ENCODE assay signal across 27 cellular contexts in genomic region chr4:128452415-128452814, GRCh38.
DNase-seq lines count a peak whose midpoint lies in the region; ATAC-seq and TF ChIP-seq lines count a peak whose summit lies in the region.
"Had no signal": no experiment of that assay in that cellular context is flagged by ENCODE, and none has a peak within 500 bp of the region (broad histone marks: within the 10 kb centered on the region; RNA-seq: fewer than 3 reads in every experiment).

No MANE protein-coding gene starts in this region.

- intact Hi-C loops in tibial artery (cut with DNase I; ENCODE audit: low total_unique reads) (no loop called here), heart left ventricle (cut with DNase I) (loop anchor here (5.0 to 10.0 kb wide), 13 partner anchors 92 to 412 kb away; partner anchors contain the start of gene JADE1 (in 2 of the 10))

- H3K4me3 ChIP-seq in choroid plexus epithelial cell (ENCODE audit: low read depth, low read length) (no peak overlapping the region), tibial artery (no peak overlapping the region), heart left ventricle (no peak overlapping the region)
- H3K4me3 ChIP-seq: adrenal gland, body of pancreas, esophagus squamous epithelium, hepatocyte, skin epidermis had no signal

- DNase-seq in NCI-H2196 treated with DMSO at 0.1 percent for 48 hours (lab: John Stamatoyannopoulos, UW; ENCODE audit: unreplicated experiment) = peak; percentile 7
- DNase-seq in NCI-H2196 (lab: John Stamatoyannopoulos, UW; ENCODE audit: unreplicated experiment) = no peak
- DNase-seq in choroid plexus epithelial cell (ENCODE audit: low read depth) = peak; percentile 36
- DNase-seq in renal cortical epithelial cell (ENCODE audit: low read depth) = peak; percentile 24
- no peak for DNase-seq in tibial artery
- DNase-seq in heart left ventricle = no peak
- no peak for DNase-seq in NCI-H2029 treated with DMSO at 0.1 percent for 48 hours (lab: John Stamatoyannopoulos, UW)
- no peak for DNase-seq in NCI-H2081 treated with DMSO at 0.1 percent for 48 hours (lab: John Stamatoyannopoulos, UW)
- DNase-seq: activated CD8-positive, alpha-beta memory T cell treated with anti-CD3 and anti-CD28 coated beads, Interleukin-2, amount 50 U/mL, for 48 hours; activated CD8-positive, alpha-beta T cell treated with anti-CD3 and anti-CD28 coated beads for 36 hours; activated naive CD4-positive, alpha-beta T cell treated with anti-CD3 and anti-CD28 coated beads for 36 hours; body of pancreas; esophagus squamous epithelium; GDM1; HFFc6; left cardiac atrium; NCI-H1105 treated with DMSO at 0.1 percent for 48 hours; NCI-H1930; NCI-H345; occipital lobe; stimulated activated naive CD8-positive, alpha-beta T cell treated with anti-CD3 and anti-CD28 coated beads, Interleukin-15, Interleukin-2, amounts not matched to agents 100 U/mL and 50 U/mL, for 24 hours; SW 1271 had no signal

- WGBS in heart left ventricle, 4 donors = 69 to 83% (median 73%) methylated on average over 3 of the region's 3 CpGs

- ATAC-seq in heart left ventricle = no peak
- ATAC-seq: activated CD8-positive, alpha-beta T cell treated with anti-CD3 and anti-CD28 coated beads for 36 hours; body of pancreas; left cardiac atrium; natural killer cell treated with Interleukin-12 subunit alpha and Interleukin-12 subunit beta and Interleukin-15 and Interleukin-18, amount 100 ng/mL, for 72 hours; stimulated activated naive CD8-positive, alpha-beta T cell treated with anti-CD3 and anti-CD28 coated beads, Interleukin-15, Interleukin-2, amounts not matched to agents 100 U/mL and 50 U/mL, for 24 hours had no signal

- H3K27ac ChIP-seq in tibial artery = peak overlapping the region in 1 of 2 donors; percentile 36
- no peak overlapping the region for H3K27ac ChIP-seq in heart left ventricle
- H3K27ac ChIP-seq: 22Rv1, body of pancreas, skin epidermis had no signal

- TF ChIP-seq CTCF in choroid plexus epithelial cell (conservative IDR thresholded peaks at IDR 0.05; ENCODE audit: low read depth, low read length) (no peak), tibial artery (IDR thresholded peaks at IDR 0.05) (no peak), heart left ventricle (IDR thresholded peaks at IDR 0.05) (no peak)

- H3K4me1 ChIP-seq in tibial artery (peaks cover 0 to 6% (median 2%) of the 10 kb centered on the region in 4 donors), heart left ventricle (peaks cover 0 to 19% (median 10%) of the 10 kb centered on the region in 12 donors)

- TF ChIP-seq POLR2A in heart left ventricle (IDR thresholded peaks at IDR 0.05) = no peak

- no peaks in the 10 kb centered on the region for H3K9me3 ChIP-seq in tibial artery
- H3K9me3 ChIP-seq in heart left ventricle = no peaks in the 10 kb centered on the region
- H3K9me3 ChIP-seq: adrenal gland, body of pancreas, esophagus squamous epithelium had no signal

- H3K27me3 ChIP-seq in tibial artery (no peaks in the 10 kb centered on the region), heart left ventricle (no peaks in the 10 kb centered on the region)
- H3K27me3 ChIP-seq: adrenal gland, body of pancreas, esophagus squamous epithelium, hepatocyte had no signal

- H3K36me3 ChIP-seq in tibial artery = no peaks in the 10 kb centered on the region
- no peaks in the 10 kb centered on the region for H3K36me3 ChIP-seq in heart left ventricle
- H3K36me3 ChIP-seq: adrenal gland, esophagus squamous epithelium had no signal

Comparison
In these comparisons a context has a peak if more than half of its experiments do, and no peak if none do; other contexts are left out.
1. DNase-seq: peak in NCI-H2196 treated with DMSO at 0.1 percent for 48 hours (single experiment), choroid plexus epithelial cell (single experiment) and renal cortical epithelial cell (single experiment); none in NCI-H2196 (single experiment), tibial artery (0 of 2), heart left ventricle (0 of 5), NCI-H2029 treated with DMSO at 0.1 percent for 48 hours (single experiment) and NCI-H2081 treated with DMSO at 0.1 percent for 48 hours (single experiment).